In genomic region chr1:35810096-35810860, GRCh38 we compare ENCODE assay signal across 9 cellular contexts. TPM values are rescaled to one million over a fixed set of nuclear protein-coding genes. Genes with fewer than 3 reads are reported as not detected.
A peak's percentile ranks its signal among the peaks of the same experiment; 100 is the strongest.
DNase-seq lines count a peak whose midpoint lies in the region; ATAC-seq, FAIRE-seq and TF ChIP-seq lines count a peak whose summit lies in the region.
"Had no signal": no experiment of that assay in that cellular context is flagged by ENCODE, and none has a peak within 500 bp of the region (broad histone marks: within the 10 kb centered on the region; RNA-seq: fewer than 3 reads in every experiment).

No MANE protein-coding gene starts in this region.

- no peaks in the 10 kb centered on the region for H3K9me3 Mint-ChIP-seq in stimulated activated naive CD8-positive, alpha-beta T cell treated with anti-CD3 and anti-CD28 coated beads, Interleukin-15, Interleukin-2, amounts not matched to agents 100 ng/mL and 50 ng/mL, for 24 hours

- H2BK5ac ChIP-seq in mesenchymal stem cell (ENCODE audit: low read depth, low read length, poor library complexity, severe bottlenecking), result no peak overlapping the region

- H3K79me2 ChIP-seq in GM12878 (ENCODE audit: control insufficient read depth, insufficient read depth, low read length), result no peaks in the 10 kb centered on the region

- in situ Hi-C loops in GM12878 (cut with MboI), result no loop called here

- no peak overlapping the region for H3K23ac ChIP-seq in mesenchymal stem cell (ENCODE audit: low read length in 2 of 2)

- no peak overlapping the region for H3K4ac ChIP-seq in mesenchymal stem cell (ENCODE audit: low read depth in 1 of 2, low read length in 2 of 2)

- H3K36me3 Mint-ChIP-seq in stimulated activated naive CD8-positive, alpha-beta T cell treated with anti-CD3 and anti-CD28 coated beads, Interleukin-15, Interleukin-2, amounts not matched to agents 100 ng/mL and 50 ng/mL, for 24 hours (ENCODE audit: low read depth), result no peaks in the 10 kb centered on the region

- POLR2A ChIA-PET in GM12878 (lab: Charles Lee), result no interaction called here

- ATAC-seq in stimulated activated naive CD8-positive, alpha-beta T cell treated with anti-CD3 and anti-CD28 coated beads, Interleukin-15, Interleukin-2, amounts not matched to agents 100 U/mL and 50 U/mL, for 24 hours, result no peak
- ATAC-seq in GM12878 (no peak), GM21737 (IDR thresholded peaks at IDR 0.05; ENCODE audit: unreplicated experiment) (no peak)

- no peak overlapping the region for H3K27ac ChIP-seq in GM12878 (ENCODE audit: control insufficient read depth, insufficient read depth)
- H3K27ac ChIP-seq in mesenchymal stem cell (ENCODE audit: low read length, poor library complexity, severe bottlenecking), result no peak overlapping the region

- RAD21 ChIA-PET in GM12878 (lab: Charles Lee; ENCODE audit: unreplicated experiment), result no interaction called here

- CTCF ChIA-PET in GM12878 (lab: Yijun Ruan, JAX), result interaction anchor here (1.5 kb wide), 1 partner anchor 38 kb away, joined by 3 read pairs; no protein-coding TSS in a partner anchor

- H3K4me1 ChIP-seq in GM12878 (ENCODE audit: control insufficient read depth, insufficient read depth, low read length), result peaks cover 6% of the 10 kb centered on the region
- H3K4me1 ChIP-seq in mesenchymal stem cell (ENCODE audit: control insufficient read depth, insufficient read depth, low read depth, low read length), result peaks cover 6% of the 10 kb centered on the region

- intact Hi-C loops in GM12878 (cut with micrococcal nuclease; ENCODE audit: unreplicated experiment), result no loop called here

- no peak overlapping the region for H4K91ac ChIP-seq in mesenchymal stem cell (ENCODE audit: low read length)

- H3K9me3 ChIP-seq in GM12878 (replicated peaks; ENCODE audit: control insufficient read depth, insufficient read depth, low read length) (no peaks in the 10 kb centered on the region), mesenchymal stem cell (ENCODE audit: control insufficient read depth, low read length) (no peaks in the 10 kb centered on the region)

- H3K4me3 Mint-ChIP-seq in stimulated activated naive CD8-positive, alpha-beta T cell treated with anti-CD3 and anti-CD28 coated beads, Interleukin-15, Interleukin-2, amounts not matched to agents 100 ng/mL and 50 ng/mL, for 24 hours, result peak overlapping the region; percentile 91

- H4K8ac ChIP-seq in mesenchymal stem cell (ENCODE audit: low read length), result no peak overlapping the region

- H3K4me3 ChIP-seq in GM12878 (no peak overlapping the region), mesenchymal stem cell (ENCODE audit: insufficient read depth in 1 of 2, low read depth in 1 of 2, low read length in 2 of 2) (peak overlapping the region in 1 of 2 experiments; percentile 79)

- H3K4me1 Mint-ChIP-seq in stimulated activated naive CD8-positive, alpha-beta T cell treated with anti-CD3 and anti-CD28 coated beads, Interleukin-15, Interleukin-2, amounts not matched to agents 100 ng/mL and 50 ng/mL, for 24 hours (ENCODE audit: low read depth), result peaks cover 21% of the 10 kb centered on the region

- H2AK5ac ChIP-seq in mesenchymal stem cell (ENCODE audit: low read length, severe bottlenecking), result no peak overlapping the region

- SMC1A ChIA-PET in GM12878 (lab: Charles Lee; ENCODE audit: uncharacterized antibody, unreplicated experiment), result interaction anchor here (0.8 to 1.6 kb wide), 3 partner anchors 9 to 254 kb away, joined by 3 to 5 read pairs (median 4); no protein-coding TSS in a partner anchor

- H3K27ac Mint-ChIP-seq in stimulated activated naive CD8-positive, alpha-beta T cell treated with anti-CD3 and anti-CD28 coated beads, Interleukin-15, Interleukin-2, amounts not matched to agents 100 ng/mL and 50 ng/mL, for 24 hours, result no peak overlapping the region

- peaks cover 16% of the 10 kb centered on the region for H3K79me1 ChIP-seq in mesenchymal stem cell (replicated peaks; ENCODE audit: low read length, poor library complexity, severe bottlenecking)

- no peak overlapping the region for H3K4me2 ChIP-seq in GM12878 (ENCODE audit: control insufficient read depth, insufficient read depth)
- no peak overlapping the region for H3K4me2 ChIP-seq in mesenchymal stem cell (ENCODE audit: low read length, poor library complexity, severe bottlenecking)

- H2BK120ac ChIP-seq in mesenchymal stem cell (ENCODE audit: low read depth, low read length), result no peak overlapping the region

- TSS peak; percentile 65 for BruUV-seq in GM12878 (replicated peaks; lab: Mats Ljungman, UMichigan)

- H3K27me3 ChIP-seq in GM12878 (replicated peaks in 1 of 2; ENCODE audit: control insufficient read depth in 2 of 2, insufficient read depth in 2 of 2, low read length in 1 of 2), result no peaks in the 10 kb centered on the region
- H3K27me3 ChIP-seq in mesenchymal stem cell (ENCODE audit: control insufficient read depth in 1 of 2, insufficient read depth in 1 of 2, low read length in 2 of 2), result no peaks in the 10 kb centered on the region

- no peak overlapping the region for H2BK12ac ChIP-seq in mesenchymal stem cell (ENCODE audit: low read length in 2 of 2)

- H4K20me1 ChIP-seq in GM12878 (ENCODE audit: control insufficient read depth, insufficient read depth), result no peaks in the 10 kb centered on the region

- no peak for FAIRE-seq in GM12878 (lab: Jason Lieb, UNC)
- FAIRE-seq: RCC 7860 had no signal

- TF ChIP-seq POLR2A in GM12878 (IDR thresholded peaks at IDR 0.05; ENCODE audit: low read depth, low read length), result no peak

- H3K9ac ChIP-seq in GM12878 (ENCODE audit: control insufficient read depth, insufficient read depth, low read length), result no peak overlapping the region
- H3K9ac ChIP-seq in mesenchymal stem cell (ENCODE audit: low read length), result peak overlapping the region; percentile 97

- H3K14ac ChIP-seq in mesenchymal stem cell (ENCODE audit: low read length in 2 of 2), result no peak overlapping the region

- WGBS in GM12878 (ENCODE audit: insufficient coverage, insufficient replicate concordance, low lambda C conversion rate, missing lambda C conversion rate), result 48% methylated on average over 2 of the region's 2 CpGs
- 41% methylated on average over 1 of the region's 2 CpGs for WGBS in mesenchymal stem cell

- no peak for TF ChIP-seq RAD21 in GM12878 (IDR thresholded peaks at IDR 0.05; ENCODE audit: insufficient read depth, low read depth, low read length)

- H2AFZ ChIP-seq in GM12878 (ENCODE audit: control insufficient read depth, low read depth, low read length) (no peak overlapping the region), mesenchymal stem cell (ENCODE audit: low read depth, low read length) (no peak overlapping the region)

- H3K18ac ChIP-seq in mesenchymal stem cell (ENCODE audit: low read depth in 1 of 2, low read length in 2 of 2), result no peak overlapping the region

- H3K36me3 ChIP-seq in GM12878 (ENCODE audit: control insufficient read depth in 2 of 2, insufficient read depth in 2 of 2, low read length in 1 of 2) (no peaks in the 10 kb centered on the region), mesenchymal stem cell (ENCODE audit: control insufficient read depth in 1 of 2, insufficient read depth in 2 of 2, low read depth in 1 of 2, low read length in 2 of 2) (peaks cover 3% of the 10 kb centered on the region in 2 experiments)

- no peaks in the 10 kb centered on the region for H3K27me3 Mint-ChIP-seq in stimulated activated naive CD8-positive, alpha-beta T cell treated with anti-CD3 and anti-CD28 coated beads, Interleukin-15, Interleukin-2, amounts not matched to agents 100 ng/mL and 50 ng/mL, for 24 hours

- DNase-seq in stimulated activated naive CD8-positive, alpha-beta T cell treated with anti-CD3 and anti-CD28 coated beads, Interleukin-15, Interleukin-2, amounts not matched to agents 100 U/mL and 50 U/mL, for 24 hours, result no peak
- DNase-seq in GM12878 (ENCODE audit: low read depth, low spot score) (no peak), mesenchymal stem cell (peak; percentile 28), T-helper 9 cell (no peak), COR-L47 (lab: John Stamatoyannopoulos, UW) (no peak), cerebellar cortex (ENCODE audit: low spot score) (no peak)

- no peak for TF ChIP-seq EP300 in GM12878 (IDR thresholded peaks at IDR 0.05; ENCODE audit: borderline replicate concordance in 1 of 2, control insufficient read depth in 1 of 2, low read depth in 2 of 2, low read length in 2 of 2)

- no peak for TF ChIP-seq CTCF in GM12878 (IDR thresholded peaks at IDR 0.05 in 2 of 3, conservative IDR thresholded peaks at IDR 0.05 in 1 of 3; ENCODE audit: control insufficient read depth in 2 of 3, extremely low read depth in 1 of 3, insufficient read depth in 1 of 3, low read depth in 3 of 3, low read length in 3 of 3)

- H2BK15ac ChIP-seq in mesenchymal stem cell (ENCODE audit: low read depth, poor library complexity, severe bottlenecking), result no peak overlapping the region

RNA-seq across cellular contexts. Expression of gene AGO4, which starts 2.5 kb away (rescaled TPM):
- total RNA-seq in GM12878 (2013; cell fraction: nucleolus; rRNA removed), result 16.3 and 17.4 TPM in 2 replicates
- total RNA-seq in GM12878 (2014; rRNA removed), result 5.6 and 8.4 TPM in 2 replicates
- total RNA-seq in GM12878 (2014; rRNA removed; fragmentation: Illumina TruSeq; extraction: Trizol), result 6.0 and 6.9 TPM in 2 replicates
- 5.0 and 7.9 TPM in 2 replicates for total RNA-seq in GM12878 (2021)
- polyA plus RNA-seq in GM12878 (2011; ENCODE audit: low read depth), result 2.8 TPM
- polyA plus RNA-seq in GM12878 (2011; rRNA removed), result 2.3 and 2.4 TPM in 2 replicates
- 4.1 and 4.6 TPM in 2 replicates for polyA plus RNA-seq in GM12878 (2011; cell fraction: cytosol; rRNA removed)
- 2.7 and 3.4 TPM in 2 replicates for polyA plus RNA-seq in GM12878 (2011; cell fraction: nucleus; rRNA removed)
- polyA plus RNA-seq in GM12878 (2012), result 4.3 and 5.2 TPM in 2 replicates
- 5.9 and 7.7 TPM in 2 replicates for polyA plus RNA-seq in GM12878 (2014; fragmentation: Illumina TruSeq; extraction: Trizol)
- polyA plus RNA-seq in GM12878 (2014; fragmentation: Nextera tagmentation; extraction: Ambion mirVana), result 1 to 10 TPM; 1.2 to 1.4 TPM
- 4.0 and 4.1 TPM in 2 replicates for polyA plus RNA-seq in GM12878 (2014; rRNA removed)
- polyA plus RNA-seq in GM12878 (2016; fragmentation: Nextera tagmentation; extraction: Ambion mirVana), result 1 to 10 TPM; 1.5 to 1.6 TPM
- 7.0 and 13.6 TPM in 2 replicates for polyA minus RNA-seq in GM12878 (2011; rRNA and poly(A)+ RNA removed)
- polyA minus RNA-seq in GM12878 (2011; cell fraction: cytosol; rRNA and poly(A)+ RNA removed), result 2.4 and 3.5 TPM in 2 replicates
- 3.6 and 3.9 TPM in 2 replicates for polyA minus RNA-seq in GM12878 (2011; cell fraction: nucleus; rRNA and poly(A)+ RNA removed)
- 7.5 TPM for polyA plus RNA-seq in mesenchymal stem cell (2013, experiment 1 of 2)
- 7.2 TPM for polyA plus RNA-seq in mesenchymal stem cell (2013, experiment 2 of 2)

RNA-seq across cellular contexts. Expression of gene CLSPN, which starts 40.5 kb away (rescaled TPM):
- total RNA-seq in GM12878 (2013; cell fraction: nucleolus; rRNA removed), result 8.6 and 13.1 TPM in 2 replicates
- 26.0 and 31.3 TPM in 2 replicates for total RNA-seq in GM12878 (2014; rRNA removed)
- 45.3 and 46.8 TPM in 2 replicates for total RNA-seq in GM12878 (2014; rRNA removed; fragmentation: Illumina TruSeq; extraction: Trizol)
- total RNA-seq in GM12878 (2021), result 30.7 and 34.6 TPM in 2 replicates
- polyA plus RNA-seq in GM12878 (2011; ENCODE audit: low read depth), result 8.6 TPM
- polyA plus RNA-seq in GM12878 (2011; rRNA removed), result 16.0 and 22.4 TPM in 2 replicates
- polyA plus RNA-seq in GM12878 (2011; cell fraction: cytosol; rRNA removed), result 12.7 and 14.6 TPM in 2 replicates
- 6.6 and 12.6 TPM in 2 replicates for polyA plus RNA-seq in GM12878 (2011; cell fraction: nucleus; rRNA removed)
- polyA plus RNA-seq in GM12878 (2012), result 7.7 and 8.9 TPM in 2 replicates
- polyA plus RNA-seq in GM12878 (2014; fragmentation: Illumina TruSeq; extraction: Trizol), result 39.8 and 42.9 TPM in 2 replicates
- 10 to 100 TPM; 13.9 to 16.6 TPM for polyA plus RNA-seq in GM12878 (2014; fragmentation: Nextera tagmentation; extraction: Ambion mirVana)
- polyA plus RNA-seq in GM12878 (2014; rRNA removed), result 18.9 and 24.0 TPM in 2 replicates
- 10 to 100 TPM; 21.0 to 21.1 TPM for polyA plus RNA-seq in GM12878 (2016; fragmentation: Nextera tagmentation; extraction: Ambion mirVana)
- 28.0 and 30.3 TPM in 2 replicates for polyA minus RNA-seq in GM12878 (2011; rRNA and poly(A)+ RNA removed)
- polyA minus RNA-seq in GM12878 (2011; cell fraction: cytosol; rRNA and poly(A)+ RNA removed), result 6.7 and 15.8 TPM in 2 replicates
- polyA minus RNA-seq in GM12878 (2011; cell fraction: nucleus; rRNA and poly(A)+ RNA removed), result 5.2 and 11.0 TPM in 2 replicates
- 4.4 TPM for polyA plus RNA-seq in mesenchymal stem cell (2013, experiment 1 of 2)
- polyA plus RNA-seq in mesenchymal stem cell (2013, experiment 2 of 2), result 4.3 TPM
